1 cellular context compared by ENCODE assay signal in the genomic region with DNA sequence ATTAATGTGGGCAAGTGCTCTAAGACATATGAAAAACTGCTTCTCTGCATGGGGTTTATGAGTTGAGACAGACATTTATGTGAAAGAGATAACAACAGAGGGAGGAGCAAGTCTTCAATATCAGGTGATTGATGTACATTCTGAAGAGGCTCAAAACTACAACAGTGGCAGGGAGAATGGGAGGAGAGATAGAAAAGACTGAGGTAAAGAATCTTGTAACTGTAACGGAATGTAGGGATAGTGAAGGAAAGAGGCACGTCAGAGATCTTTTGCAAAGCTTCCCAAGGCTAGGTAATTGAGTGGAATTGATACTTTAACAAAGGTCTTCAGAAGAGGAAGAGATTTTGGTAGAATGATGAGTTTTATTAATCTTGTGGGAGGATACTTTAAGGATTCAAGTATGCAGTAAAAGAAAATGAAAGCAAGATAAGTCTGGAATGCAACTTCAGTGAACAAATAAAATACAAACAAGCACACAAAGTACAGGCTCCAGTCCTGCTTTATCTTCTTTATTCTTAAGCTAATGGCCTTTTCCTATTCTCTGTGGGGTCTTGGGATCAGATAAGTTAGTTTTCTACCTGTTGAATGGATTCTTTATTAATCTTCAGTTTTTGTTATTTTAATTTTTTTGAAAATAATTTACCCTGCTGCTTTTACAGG.
TF ChIP-seq lines count a peak whose summit lies in the region.

No MANE protein-coding gene starts in this region.

TF ChIP-seq in HEK293, 187 proteins besides CTCF, POLR2A, EP300 and RAD21 (continued from another document and continues in another):
- TF ChIP-seq, protein P1, sequence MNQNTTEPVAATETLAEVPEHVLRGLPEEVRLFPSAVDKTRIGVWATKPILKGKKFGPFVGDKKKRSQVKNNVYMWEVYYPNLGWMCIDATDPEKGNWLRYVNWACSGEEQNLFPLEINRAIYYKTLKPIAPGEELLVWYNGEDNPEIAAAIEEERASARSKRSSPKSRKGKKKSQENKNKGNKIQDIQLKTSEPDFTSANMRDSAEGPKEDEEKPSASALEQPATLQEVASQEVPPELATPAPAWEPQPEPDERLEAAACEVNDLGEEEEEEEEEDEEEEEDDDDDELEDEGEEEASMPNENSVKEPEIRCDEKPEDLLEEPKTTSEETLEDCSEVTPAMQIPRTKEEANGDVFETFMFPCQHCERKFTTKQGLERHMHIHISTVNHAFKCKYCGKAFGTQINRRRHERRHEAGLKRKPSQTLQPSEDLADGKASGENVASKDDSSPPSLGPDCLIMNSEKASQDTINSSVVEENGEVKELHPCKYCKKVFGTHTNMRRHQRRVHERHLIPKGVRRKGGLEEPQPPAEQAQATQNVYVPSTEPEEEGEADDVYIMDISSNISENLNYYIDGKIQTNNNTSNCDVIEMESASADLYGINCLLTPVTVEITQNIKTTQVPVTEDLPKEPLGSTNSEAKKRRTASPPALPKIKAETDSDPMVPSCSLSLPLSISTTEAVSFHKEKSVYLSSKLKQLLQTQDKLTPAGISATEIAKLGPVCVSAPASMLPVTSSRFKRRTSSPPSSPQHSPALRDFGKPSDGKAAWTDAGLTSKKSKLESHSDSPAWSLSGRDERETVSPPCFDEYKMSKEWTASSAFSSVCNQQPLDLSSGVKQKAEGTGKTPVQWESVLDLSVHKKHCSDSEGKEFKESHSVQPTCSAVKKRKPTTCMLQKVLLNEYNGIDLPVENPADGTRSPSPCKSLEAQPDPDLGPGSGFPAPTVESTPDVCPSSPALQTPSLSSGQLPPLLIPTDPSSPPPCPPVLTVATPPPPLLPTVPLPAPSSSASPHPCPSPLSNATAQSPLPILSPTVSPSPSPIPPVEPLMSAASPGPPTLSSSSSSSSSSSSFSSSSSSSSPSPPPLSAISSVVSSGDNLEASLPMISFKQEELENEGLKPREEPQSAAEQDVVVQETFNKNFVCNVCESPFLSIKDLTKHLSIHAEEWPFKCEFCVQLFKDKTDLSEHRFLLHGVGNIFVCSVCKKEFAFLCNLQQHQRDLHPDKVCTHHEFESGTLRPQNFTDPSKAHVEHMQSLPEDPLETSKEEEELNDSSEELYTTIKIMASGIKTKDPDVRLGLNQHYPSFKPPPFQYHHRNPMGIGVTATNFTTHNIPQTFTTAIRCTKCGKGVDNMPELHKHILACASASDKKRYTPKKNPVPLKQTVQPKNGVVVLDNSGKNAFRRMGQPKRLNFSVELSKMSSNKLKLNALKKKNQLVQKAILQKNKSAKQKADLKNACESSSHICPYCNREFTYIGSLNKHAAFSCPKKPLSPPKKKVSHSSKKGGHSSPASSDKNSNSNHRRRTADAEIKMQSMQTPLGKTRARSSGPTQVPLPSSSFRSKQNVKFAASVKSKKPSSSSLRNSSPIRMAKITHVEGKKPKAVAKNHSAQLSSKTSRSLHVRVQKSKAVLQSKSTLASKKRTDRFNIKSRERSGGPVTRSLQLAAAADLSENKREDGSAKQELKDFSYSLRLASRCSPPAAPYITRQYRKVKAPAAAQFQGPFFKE (tag by site-specific recombination; IDR thresholded peaks at IDR 0.05; ENCODE audit: borderline replicate concordance): no peak
- TF ChIP-seq ZNF10 (tag by site-specific recombination; IDR thresholded peaks at IDR 0.05): no peak
- TF ChIP-seq IKZF3 (tag by site-specific recombination; IDR thresholded peaks at IDR 0.05): peak; percentile 25; the same call in 1 of the 2 replicates
- TF ChIP-seq ZNF416 (tag by site-specific recombination; IDR thresholded peaks at IDR 0.05): no peak
- no peak for TF ChIP-seq ZNF214 (tag by site-specific recombination; IDR thresholded peaks at IDR 0.05; ENCODE audit: borderline replicate concordance)
- TF ChIP-seq REPIN1 (tag by site-specific recombination; IDR thresholded peaks at IDR 0.05; ENCODE audit: low read depth): no peak
- TF ChIP-seq ZNF660 (tag by site-specific recombination; IDR thresholded peaks at IDR 0.05): no peak
- TF ChIP-seq ZNF514 (tag by site-specific recombination; IDR thresholded peaks at IDR 0.05): no peak
- no peak for TF ChIP-seq SP3 (tag by site-specific recombination; IDR thresholded peaks at IDR 0.05)
- no peak for TF ChIP-seq ZBTB1 (tag by site-specific recombination; IDR thresholded peaks at IDR 0.05)
- TF ChIP-seq ZBTB48 (tag by site-specific recombination; IDR thresholded peaks at IDR 0.05): no peak
- peak; percentile 85 for TF ChIP-seq PRDM1 (tag by site-specific recombination; IDR thresholded peaks at IDR 0.05)
- no peak for TF ChIP-seq ZNF624 (tag by site-specific recombination; IDR thresholded peaks at IDR 0.05)
- TF ChIP-seq, protein P2, sequence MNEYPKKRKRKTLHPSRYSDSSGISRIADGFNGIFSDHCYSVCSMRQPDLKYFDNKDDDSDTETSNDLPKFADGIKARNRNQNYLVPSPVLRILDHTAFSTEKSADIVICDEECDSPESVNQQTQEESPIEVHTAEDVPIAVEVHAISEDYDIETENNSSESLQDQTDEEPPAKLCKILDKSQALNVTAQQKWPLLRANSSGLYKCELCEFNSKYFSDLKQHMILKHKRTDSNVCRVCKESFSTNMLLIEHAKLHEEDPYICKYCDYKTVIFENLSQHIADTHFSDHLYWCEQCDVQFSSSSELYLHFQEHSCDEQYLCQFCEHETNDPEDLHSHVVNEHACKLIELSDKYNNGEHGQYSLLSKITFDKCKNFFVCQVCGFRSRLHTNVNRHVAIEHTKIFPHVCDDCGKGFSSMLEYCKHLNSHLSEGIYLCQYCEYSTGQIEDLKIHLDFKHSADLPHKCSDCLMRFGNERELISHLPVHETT (tag by site-specific recombination; IDR thresholded peaks at IDR 0.05): no peak
- TF ChIP-seq ZNF596 (tag by site-specific recombination; IDR thresholded peaks at IDR 0.05): no peak
- no peak for TF ChIP-seq EGR2 (tag by site-specific recombination; IDR thresholded peaks at IDR 0.05; ENCODE audit: low read depth)
- peak; percentile 26; the same call in 1 of the 2 replicates for TF ChIP-seq SCRT1 (tag by site-specific recombination; IDR thresholded peaks at IDR 0.05; ENCODE audit: borderline replicate concordance)
- TF ChIP-seq ZNF501 (tag by site-specific recombination; IDR thresholded peaks at IDR 0.05): no peak
- no peak for TF ChIP-seq ZFP41 (tag by site-specific recombination; IDR thresholded peaks at IDR 0.05; ENCODE audit: borderline replicate concordance)
- TF ChIP-seq, protein P3, sequence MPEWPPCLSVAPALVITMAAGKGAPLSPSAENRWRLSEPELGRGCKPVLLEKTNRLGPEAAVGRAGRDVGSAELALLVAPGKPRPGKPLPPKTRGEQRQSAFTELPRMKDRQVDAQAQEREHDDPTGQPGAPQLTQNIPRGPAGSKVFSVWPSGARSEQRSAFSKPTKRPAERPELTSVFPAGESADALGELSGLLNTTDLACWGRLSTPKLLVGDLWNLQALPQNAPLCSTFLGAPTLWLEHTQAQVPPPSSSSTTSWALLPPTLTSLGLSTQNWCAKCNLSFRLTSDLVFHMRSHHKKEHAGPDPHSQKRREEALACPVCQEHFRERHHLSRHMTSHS (tag by site-specific recombination; IDR thresholded peaks at IDR 0.05): no peak
- TF ChIP-seq BCL11A (tag by site-specific recombination; IDR thresholded peaks at IDR 0.05; ENCODE audit: low read depth): no peak
- peak; percentile 78; the same call in 1 of the 2 replicates for TF ChIP-seq BCL11B (tag by site-specific recombination; IDR thresholded peaks at IDR 0.05; ENCODE audit: low read depth)
- TF ChIP-seq ZNF548 (tag by site-specific recombination; IDR thresholded peaks at IDR 0.05): no peak
- TF ChIP-seq WT1 (tag by site-specific recombination; IDR thresholded peaks at IDR 0.05): peak; percentile 41; the same call in 1 of the 2 replicates
- TF ChIP-seq ZNF140 (tag by site-specific recombination; IDR thresholded peaks at IDR 0.05): no peak
- TF ChIP-seq, protein P4, sequence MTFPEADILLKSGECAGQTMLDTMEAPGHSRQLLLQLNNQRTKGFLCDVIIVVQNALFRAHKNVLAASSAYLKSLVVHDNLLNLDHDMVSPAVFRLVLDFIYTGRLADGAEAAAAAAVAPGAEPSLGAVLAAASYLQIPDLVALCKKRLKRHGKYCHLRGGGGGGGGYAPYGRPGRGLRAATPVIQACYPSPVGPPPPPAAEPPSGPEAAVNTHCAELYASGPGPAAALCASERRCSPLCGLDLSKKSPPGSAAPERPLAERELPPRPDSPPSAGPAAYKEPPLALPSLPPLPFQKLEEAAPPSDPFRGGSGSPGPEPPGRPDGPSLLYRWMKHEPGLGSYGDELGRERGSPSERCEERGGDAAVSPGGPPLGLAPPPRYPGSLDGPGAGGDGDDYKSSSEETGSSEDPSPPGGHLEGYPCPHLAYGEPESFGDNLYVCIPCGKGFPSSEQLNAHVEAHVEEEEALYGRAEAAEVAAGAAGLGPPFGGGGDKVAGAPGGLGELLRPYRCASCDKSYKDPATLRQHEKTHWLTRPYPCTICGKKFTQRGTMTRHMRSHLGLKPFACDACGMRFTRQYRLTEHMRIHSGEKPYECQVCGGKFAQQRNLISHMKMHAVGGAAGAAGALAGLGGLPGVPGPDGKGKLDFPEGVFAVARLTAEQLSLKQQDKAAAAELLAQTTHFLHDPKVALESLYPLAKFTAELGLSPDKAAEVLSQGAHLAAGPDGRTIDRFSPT (tag by site-specific recombination; IDR thresholded peaks at IDR 0.05): no peak
- no peak for TF ChIP-seq ZNF791 (tag by site-specific recombination; IDR thresholded peaks at IDR 0.05)
- 0 out of 2 replicates have a peak, but pooled peaks have one; percentile 27 for TF ChIP-seq ZEB2 (tag by site-specific recombination; IDR thresholded peaks at IDR 0.05)
- TF ChIP-seq ZNF670 (tag by site-specific recombination; IDR thresholded peaks at IDR 0.05; ENCODE audit: low read depth): no peak
- no peak for TF ChIP-seq ZNF701 (tag by site-specific recombination; IDR thresholded peaks at IDR 0.05)
- no peak for TF ChIP-seq ZNF658 (tag by site-specific recombination; IDR thresholded peaks at IDR 0.05)
- TF ChIP-seq ZNF114 (tag by site-specific recombination; IDR thresholded peaks at IDR 0.05): no peak
- no peak for TF ChIP-seq ZFP37 (tag by site-specific recombination; IDR thresholded peaks at IDR 0.05)
- TF ChIP-seq OSR2 (tag by site-specific recombination; IDR thresholded peaks at IDR 0.05): 0 out of 2 replicates have a peak, but pooled peaks have one; percentile 29
- peak; percentile 48; the same call in 1 of the 2 replicates for TF ChIP-seq SCRT2 (tag by site-specific recombination; IDR thresholded peaks at IDR 0.05)
- no peak for TF ChIP-seq ZNF133 (tag by site-specific recombination; IDR thresholded peaks at IDR 0.05)
- no peak for TF ChIP-seq ZNF777 (tag by site-specific recombination; IDR thresholded peaks at IDR 0.05; ENCODE audit: borderline replicate concordance)
- TF ChIP-seq, protein P5, sequence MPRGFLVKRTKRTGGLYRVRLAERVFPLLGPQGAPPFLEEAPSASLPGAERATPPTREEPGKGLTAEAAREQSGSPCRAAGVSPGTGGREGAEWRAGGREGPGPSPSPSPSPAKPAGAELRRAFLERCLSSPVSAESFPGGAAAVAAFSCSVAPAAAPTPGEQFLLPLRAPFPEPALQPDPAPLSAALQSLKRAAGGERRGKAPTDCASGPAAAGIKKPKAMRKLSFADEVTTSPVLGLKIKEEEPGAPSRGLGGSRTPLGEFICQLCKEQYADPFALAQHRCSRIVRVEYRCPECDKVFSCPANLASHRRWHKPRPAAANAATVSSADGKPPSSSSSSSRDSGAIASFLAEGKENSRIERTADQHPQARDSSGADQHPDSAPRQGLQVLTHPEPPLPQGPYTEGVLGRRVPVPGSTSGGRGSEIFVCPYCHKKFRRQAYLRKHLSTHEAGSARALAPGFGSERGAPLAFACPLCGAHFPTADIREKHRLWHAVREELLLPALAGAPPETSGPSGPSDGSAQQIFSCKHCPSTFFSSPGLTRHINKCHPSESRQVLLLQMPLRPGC (tag by site-specific recombination; IDR thresholded peaks at IDR 0.05): peak; percentile 26; the same call in 1 of the 2 replicates
- TF ChIP-seq, protein P6, sequence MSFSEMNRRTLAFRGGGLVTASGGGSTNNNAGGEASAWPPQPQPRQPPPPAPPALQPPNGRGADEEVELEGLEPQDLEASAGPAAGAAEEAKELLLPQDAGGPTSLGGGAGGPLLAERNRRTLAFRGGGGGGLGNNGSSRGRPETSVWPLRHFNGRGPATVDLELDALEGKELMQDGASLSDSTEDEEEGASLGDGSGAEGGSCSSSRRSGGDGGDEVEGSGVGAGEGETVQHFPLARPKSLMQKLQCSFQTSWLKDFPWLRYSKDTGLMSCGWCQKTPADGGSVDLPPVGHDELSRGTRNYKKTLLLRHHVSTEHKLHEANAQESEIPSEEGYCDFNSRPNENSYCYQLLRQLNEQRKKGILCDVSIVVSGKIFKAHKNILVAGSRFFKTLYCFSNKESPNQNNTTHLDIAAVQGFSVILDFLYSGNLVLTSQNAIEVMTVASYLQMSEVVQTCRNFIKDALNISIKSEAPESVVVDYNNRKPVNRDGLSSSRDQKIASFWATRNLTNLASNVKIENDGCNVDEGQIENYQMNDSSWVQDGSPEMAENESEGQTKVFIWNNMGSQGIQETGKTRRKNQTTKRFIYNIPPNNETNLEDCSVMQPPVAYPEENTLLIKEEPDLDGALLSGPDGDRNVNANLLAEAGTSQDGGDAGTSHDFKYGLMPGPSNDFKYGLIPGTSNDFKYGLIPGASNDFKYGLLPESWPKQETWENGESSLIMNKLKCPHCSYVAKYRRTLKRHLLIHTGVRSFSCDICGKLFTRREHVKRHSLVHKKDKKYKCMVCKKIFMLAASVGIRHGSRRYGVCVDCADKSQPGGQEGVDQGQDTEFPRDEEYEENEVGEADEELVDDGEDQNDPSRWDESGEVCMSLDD (tag by site-specific recombination; IDR thresholded peaks at IDR 0.05): no peak
- no peak for TF ChIP-seq ZNF292 (tag by site-specific recombination; IDR thresholded peaks at IDR 0.05; ENCODE audit: borderline replicate concordance, low read depth)
- TF ChIP-seq, protein P7, sequence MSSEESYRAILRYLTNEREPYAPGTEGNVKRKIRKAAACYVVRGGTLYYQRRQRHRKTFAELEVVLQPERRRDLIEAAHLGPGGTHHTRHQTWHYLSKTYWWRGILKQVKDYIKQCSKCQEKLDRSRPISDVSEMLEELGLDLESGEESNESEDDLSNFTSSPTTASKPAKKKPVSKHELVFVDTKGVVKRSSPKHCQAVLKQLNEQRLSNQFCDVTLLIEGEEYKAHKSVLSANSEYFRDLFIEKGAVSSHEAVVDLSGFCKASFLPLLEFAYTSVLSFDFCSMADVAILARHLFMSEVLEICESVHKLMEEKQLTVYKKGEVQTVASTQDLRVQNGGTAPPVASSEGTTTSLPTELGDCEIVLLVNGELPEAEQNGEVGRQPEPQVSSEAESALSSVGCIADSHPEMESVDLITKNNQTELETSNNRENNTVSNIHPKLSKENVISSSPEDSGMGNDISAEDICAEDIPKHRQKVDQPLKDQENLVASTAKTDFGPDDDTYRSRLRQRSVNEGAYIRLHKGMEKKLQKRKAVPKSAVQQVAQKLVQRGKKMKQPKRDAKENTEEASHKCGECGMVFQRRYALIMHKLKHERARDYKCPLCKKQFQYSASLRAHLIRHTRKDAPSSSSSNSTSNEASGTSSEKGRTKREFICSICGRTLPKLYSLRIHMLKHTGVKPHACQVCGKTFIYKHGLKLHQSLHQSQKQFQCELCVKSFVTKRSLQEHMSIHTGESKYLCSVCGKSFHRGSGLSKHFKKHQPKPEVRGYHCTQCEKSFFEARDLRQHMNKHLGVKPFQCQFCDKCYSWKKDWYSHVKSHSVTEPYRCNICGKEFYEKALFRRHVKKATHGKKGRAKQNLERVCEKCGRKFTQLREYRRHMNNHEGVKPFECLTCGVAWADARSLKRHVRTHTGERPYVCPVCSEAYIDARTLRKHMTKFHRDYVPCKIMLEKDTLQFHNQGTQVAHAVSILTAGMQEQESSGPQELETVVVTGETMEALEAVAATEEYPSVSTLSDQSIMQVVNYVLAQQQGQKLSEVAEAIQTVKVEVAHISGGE (tag by site-specific recombination; conservative IDR thresholded peaks at IDR 0.05; ENCODE audit: low read depth): no peak
- no peak for TF ChIP-seq ZNF785 (tag by site-specific recombination; IDR thresholded peaks at IDR 0.05)
- TF ChIP-seq ZSCAN23 (tag by site-specific recombination; IDR thresholded peaks at IDR 0.05): no peak
- no peak for TF ChIP-seq ZBTB7A (tag by site-specific recombination; IDR thresholded peaks at IDR 0.05; ENCODE audit: low read depth)
- no peak for TF ChIP-seq ZNF37A (tag by site-specific recombination; IDR thresholded peaks at IDR 0.05)
